Comparison of ENCODE assay signal across 1 cellular context in the genomic region with DNA sequence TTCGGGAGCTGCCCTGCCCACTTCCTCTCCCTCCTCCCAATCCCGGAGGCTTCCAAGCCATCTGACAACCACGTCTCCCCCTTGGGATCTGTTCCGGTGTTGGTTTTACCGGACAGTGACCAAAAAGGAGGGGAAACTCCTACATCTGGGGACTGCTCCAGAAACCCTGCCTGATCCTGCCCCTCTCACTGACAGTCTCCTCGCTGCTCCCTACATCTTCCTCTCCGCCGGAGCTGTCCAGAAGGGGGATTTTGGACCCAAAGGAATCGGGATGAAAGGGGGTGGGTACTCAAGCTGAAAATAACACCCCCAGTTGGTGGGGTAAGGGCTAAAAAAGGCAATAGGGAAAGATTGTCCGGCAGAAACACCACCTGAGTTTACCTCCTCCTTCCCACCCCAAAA.
TF ChIP-seq lines count a peak whose summit lies in the region.

No MANE protein-coding gene starts in this region.

TF ChIP-seq in HepG2, 621 proteins besides CTCF, POLR2A, EP300 and RAD21 (continued from another document and continues in another):
- TF ChIP-seq, protein P1, sequence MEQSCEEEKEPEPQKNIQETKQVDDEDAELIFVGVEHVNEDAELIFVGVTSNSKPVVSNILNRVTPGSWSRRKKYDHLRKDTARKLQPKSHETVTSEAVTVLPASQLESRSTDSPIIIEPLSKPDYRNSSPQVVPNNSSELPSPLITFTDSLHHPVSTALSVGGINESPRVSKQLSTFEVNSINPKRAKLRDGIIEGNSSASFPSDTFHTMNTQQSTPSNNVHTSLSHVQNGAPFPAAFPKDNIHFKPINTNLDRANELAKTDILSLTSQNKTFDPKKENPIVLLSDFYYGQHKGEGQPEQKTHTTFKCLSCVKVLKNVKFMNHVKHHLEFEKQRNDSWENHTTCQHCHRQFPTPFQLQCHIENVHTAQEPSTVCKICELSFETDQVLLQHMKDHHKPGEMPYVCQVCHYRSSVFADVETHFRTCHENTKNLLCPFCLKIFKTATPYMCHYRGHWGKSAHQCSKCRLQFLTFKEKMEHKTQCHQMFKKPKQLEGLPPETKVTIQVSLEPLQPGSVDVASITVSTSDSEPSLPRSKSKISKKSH (CRISPR knock-in tag; IDR thresholded peaks at IDR 0.05; ENCODE audit: borderline replicate concordance) = no peak
- TF ChIP-seq KLF12 (CRISPR knock-in tag; IDR thresholded peaks at IDR 0.05; ENCODE audit: borderline replicate concordance) (no peak), SUZ12 (IDR thresholded peaks at IDR 0.05; ENCODE audit: low read depth, low read length) (no peak), MTA3 (CRISPR knock-in tag; IDR thresholded peaks at IDR 0.05) (no peak), KDM5B (CRISPR knock-in tag; IDR thresholded peaks at IDR 0.05; ENCODE audit: borderline replicate concordance) (no peak), ZMYM4 (CRISPR knock-in tag; IDR thresholded peaks at IDR 0.05) (no peak), ZNF891 (CRISPR knock-in tag; IDR thresholded peaks at IDR 0.05) (peak; percentile 24; the same call in 1 of the 2 replicates), ZKSCAN1 (IDR thresholded peaks at IDR 0.05; ENCODE audit: low read length) (no peak), SRSF4 (IDR thresholded peaks at IDR 0.05; ENCODE audit: low read depth, low read length, poor library complexity, severe bottlenecking) (no peak), ZNF652 (CRISPR knock-in tag; IDR thresholded peaks at IDR 0.05; ENCODE audit: borderline replicate concordance, low read depth) (0 out of 2 replicates have a peak, but pooled peaks have one; percentile 17), DR1 (CRISPR knock-in tag; IDR thresholded peaks at IDR 0.05) (no peak), ATM (IDR thresholded peaks at IDR 0.05; ENCODE audit: borderline replicate concordance) (no peak), RBM39 (IDR thresholded peaks at IDR 0.05; ENCODE audit: low read depth, low read length, poor library complexity, severe bottlenecking) (no peak), BRCA1 (CRISPR knock-in tag; IDR thresholded peaks at IDR 0.05) (0 out of 2 replicates have a peak, but pooled peaks have one; percentile 33), STAT5B (CRISPR knock-in tag; IDR thresholded peaks at IDR 0.05) (no peak), CREB1 (IDR thresholded peaks at IDR 0.05) (no peak), CREB1 (CRISPR knock-in tag; IDR thresholded peaks at IDR 0.05) (peak; percentile 12), ZNF674 (CRISPR knock-in tag; IDR thresholded peaks at IDR 0.05; ENCODE audit: low read depth) (no peak), ESRRA (CRISPR knock-in tag; IDR thresholded peaks at IDR 0.05; ENCODE audit: low read depth) (no peak), HCFC1 (IDR thresholded peaks at IDR 0.05; ENCODE audit: low read depth, low read length) (no peak), NFATC3 (CRISPR knock-in tag; IDR thresholded peaks at IDR 0.05) (no peak), ZNF790 (CRISPR knock-in tag; IDR thresholded peaks at IDR 0.05; ENCODE audit: borderline replicate concordance) (no peak), ZSCAN12 (CRISPR knock-in tag; IDR thresholded peaks at IDR 0.05) (no peak), ZNF430 (CRISPR knock-in tag; IDR thresholded peaks at IDR 0.05) (peak; percentile 82), PCBP2 (optimal IDR thresholded peaks at IDR 0.05; ENCODE audit: low read depth, low read length, poor library complexity, severe bottlenecking) (peak; percentile 32), CC2D1A (CRISPR knock-in tag; IDR thresholded peaks at IDR 0.05) (no peak), ZBTB1 (CRISPR knock-in tag; IDR thresholded peaks at IDR 0.05; ENCODE audit: borderline replicate concordance) (no peak), ZNF792 (CRISPR knock-in tag; IDR thresholded peaks at IDR 0.05) (no peak), PITX1 (CRISPR knock-in tag; IDR thresholded peaks at IDR 0.05) (peak; percentile 57; the same call in 1 of the 2 replicates), NONO (IDR thresholded peaks at IDR 0.05) (no peak), NONO (CRISPR knock-in tag; conservative IDR thresholded peaks at IDR 0.05) (peak; percentile 41; the same call in 1 of the 2 replicates), NFE2L1 (CRISPR knock-in tag; IDR thresholded peaks at IDR 0.05; ENCODE audit: borderline replicate concordance) (no peak), ZNF550 (CRISPR knock-in tag; IDR thresholded peaks at IDR 0.05; ENCODE audit: borderline replicate concordance) (no peak), SPEN (CRISPR knock-in tag; IDR thresholded peaks at IDR 0.05; ENCODE audit: low read depth) (no peak)
- TF ChIP-seq, protein P2, sequence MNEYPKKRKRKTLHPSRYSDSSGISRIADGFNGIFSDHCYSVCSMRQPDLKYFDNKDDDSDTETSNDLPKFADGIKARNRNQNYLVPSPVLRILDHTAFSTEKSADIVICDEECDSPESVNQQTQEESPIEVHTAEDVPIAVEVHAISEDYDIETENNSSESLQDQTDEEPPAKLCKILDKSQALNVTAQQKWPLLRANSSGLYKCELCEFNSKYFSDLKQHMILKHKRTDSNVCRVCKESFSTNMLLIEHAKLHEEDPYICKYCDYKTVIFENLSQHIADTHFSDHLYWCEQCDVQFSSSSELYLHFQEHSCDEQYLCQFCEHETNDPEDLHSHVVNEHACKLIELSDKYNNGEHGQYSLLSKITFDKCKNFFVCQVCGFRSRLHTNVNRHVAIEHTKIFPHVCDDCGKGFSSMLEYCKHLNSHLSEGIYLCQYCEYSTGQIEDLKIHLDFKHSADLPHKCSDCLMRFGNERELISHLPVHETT (CRISPR knock-in tag; conservative IDR thresholded peaks at IDR 0.05) = peak; percentile 23; the same call in 1 of the 2 replicates
- TF ChIP-seq, protein P3, sequence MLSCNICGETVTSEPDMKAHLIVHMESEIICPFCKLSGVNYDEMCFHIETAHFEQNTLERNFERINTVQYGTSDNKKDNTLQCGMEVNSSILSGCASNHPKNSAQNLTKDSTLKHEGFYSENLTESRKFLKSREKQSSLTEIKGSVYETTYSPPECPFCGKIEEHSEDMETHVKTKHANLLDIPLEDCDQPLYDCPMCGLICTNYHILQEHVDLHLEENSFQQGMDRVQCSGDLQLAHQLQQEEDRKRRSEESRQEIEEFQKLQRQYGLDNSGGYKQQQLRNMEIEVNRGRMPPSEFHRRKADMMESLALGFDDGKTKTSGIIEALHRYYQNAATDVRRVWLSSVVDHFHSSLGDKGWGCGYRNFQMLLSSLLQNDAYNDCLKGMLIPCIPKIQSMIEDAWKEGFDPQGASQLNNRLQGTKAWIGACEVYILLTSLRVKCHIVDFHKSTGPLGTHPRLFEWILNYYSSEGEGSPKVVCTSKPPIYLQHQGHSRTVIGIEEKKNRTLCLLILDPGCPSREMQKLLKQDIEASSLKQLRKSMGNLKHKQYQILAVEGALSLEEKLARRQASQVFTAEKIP (CRISPR knock-in tag; IDR thresholded peaks at IDR 0.05; ENCODE audit: borderline replicate concordance) = no peak
- TF ChIP-seq, protein P4, sequence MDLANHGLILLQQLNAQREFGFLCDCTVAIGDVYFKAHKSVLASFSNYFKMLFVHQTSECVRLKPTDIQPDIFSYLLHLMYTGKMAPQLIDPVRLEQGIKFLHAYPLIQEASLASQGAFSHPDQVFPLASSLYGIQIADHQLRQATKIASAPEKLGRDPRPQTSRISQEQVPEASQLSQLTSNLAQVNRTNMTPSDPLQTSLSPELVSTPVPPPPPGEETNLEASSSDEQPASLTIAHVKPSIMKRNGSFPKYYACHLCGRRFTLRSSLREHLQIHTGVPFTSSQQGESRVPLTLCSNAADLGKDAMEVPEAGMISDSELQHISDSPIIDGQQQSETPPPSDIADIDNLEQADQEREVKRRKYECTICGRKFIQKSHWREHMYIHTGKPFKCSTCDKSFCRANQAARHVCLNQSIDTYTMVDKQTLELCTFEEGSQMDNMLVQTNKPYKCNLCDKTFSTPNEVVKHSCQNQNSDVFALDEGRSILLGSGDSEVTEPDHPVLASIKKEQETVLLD (CRISPR knock-in tag; IDR thresholded peaks at IDR 0.05; ENCODE audit: low read depth) = no peak
- TF ChIP-seq, protein P5, sequence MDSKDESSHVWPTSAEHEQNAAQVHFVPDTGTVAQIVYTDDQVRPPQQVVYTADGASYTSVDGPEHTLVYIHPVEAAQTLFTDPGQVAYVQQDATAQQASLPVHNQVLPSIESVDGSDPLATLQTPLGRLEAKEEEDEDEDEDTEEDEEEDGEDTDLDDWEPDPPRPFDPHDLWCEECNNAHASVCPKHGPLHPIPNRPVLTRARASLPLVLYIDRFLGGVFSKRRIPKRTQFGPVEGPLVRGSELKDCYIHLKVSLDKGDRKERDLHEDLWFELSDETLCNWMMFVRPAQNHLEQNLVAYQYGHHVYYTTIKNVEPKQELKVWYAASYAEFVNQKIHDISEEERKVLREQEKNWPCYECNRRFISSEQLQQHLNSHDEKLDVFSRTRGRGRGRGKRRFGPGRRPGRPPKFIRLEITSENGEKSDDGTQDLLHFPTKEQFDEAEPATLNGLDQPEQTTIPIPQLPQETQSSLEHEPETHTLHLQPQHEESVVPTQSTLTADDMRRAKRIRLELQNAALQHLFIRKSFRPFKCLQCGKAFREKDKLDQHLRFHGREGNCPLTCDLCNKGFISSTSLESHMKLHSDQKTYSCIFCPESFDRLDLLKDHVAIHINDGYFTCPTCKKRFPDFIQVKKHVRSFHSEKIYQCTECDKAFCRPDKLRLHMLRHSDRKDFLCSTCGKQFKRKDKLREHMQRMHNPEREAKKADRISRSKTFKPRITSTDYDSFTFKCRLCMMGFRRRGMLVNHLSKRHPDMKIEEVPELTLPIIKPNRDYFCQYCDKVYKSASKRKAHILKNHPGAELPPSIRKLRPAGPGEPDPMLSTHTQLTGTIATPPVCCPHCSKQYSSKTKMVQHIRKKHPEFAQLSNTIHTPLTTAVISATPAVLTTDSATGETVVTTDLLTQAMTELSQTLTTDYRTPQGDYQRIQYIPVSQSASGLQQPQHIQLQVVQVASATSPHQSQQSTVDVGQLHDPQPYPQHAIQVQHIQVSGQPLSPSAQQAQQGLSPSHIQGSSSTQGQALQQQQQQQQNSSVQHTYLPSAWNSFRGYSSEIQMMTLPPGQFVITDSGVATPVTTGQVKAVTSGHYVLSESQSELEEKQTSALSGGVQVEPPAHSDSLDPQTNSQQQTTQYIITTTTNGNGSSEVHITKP (CRISPR knock-in tag; IDR thresholded peaks at IDR 0.05; ENCODE audit: low read depth) = peak; percentile 61; the same call in 1 of the 2 replicates
- TF ChIP-seq, protein P6, sequence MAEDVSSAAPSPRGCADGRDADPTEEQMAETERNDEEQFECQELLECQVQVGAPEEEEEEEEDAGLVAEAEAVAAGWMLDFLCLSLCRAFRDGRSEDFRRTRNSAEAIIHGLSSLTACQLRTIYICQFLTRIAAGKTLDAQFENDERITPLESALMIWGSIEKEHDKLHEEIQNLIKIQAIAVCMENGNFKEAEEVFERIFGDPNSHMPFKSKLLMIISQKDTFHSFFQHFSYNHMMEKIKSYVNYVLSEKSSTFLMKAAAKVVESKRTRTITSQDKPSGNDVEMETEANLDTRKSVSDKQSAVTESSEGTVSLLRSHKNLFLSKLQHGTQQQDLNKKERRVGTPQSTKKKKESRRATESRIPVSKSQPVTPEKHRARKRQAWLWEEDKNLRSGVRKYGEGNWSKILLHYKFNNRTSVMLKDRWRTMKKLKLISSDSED (CRISPR knock-in tag; IDR thresholded peaks at IDR 0.05) = no peak
- TF ChIP-seq, protein P7, sequence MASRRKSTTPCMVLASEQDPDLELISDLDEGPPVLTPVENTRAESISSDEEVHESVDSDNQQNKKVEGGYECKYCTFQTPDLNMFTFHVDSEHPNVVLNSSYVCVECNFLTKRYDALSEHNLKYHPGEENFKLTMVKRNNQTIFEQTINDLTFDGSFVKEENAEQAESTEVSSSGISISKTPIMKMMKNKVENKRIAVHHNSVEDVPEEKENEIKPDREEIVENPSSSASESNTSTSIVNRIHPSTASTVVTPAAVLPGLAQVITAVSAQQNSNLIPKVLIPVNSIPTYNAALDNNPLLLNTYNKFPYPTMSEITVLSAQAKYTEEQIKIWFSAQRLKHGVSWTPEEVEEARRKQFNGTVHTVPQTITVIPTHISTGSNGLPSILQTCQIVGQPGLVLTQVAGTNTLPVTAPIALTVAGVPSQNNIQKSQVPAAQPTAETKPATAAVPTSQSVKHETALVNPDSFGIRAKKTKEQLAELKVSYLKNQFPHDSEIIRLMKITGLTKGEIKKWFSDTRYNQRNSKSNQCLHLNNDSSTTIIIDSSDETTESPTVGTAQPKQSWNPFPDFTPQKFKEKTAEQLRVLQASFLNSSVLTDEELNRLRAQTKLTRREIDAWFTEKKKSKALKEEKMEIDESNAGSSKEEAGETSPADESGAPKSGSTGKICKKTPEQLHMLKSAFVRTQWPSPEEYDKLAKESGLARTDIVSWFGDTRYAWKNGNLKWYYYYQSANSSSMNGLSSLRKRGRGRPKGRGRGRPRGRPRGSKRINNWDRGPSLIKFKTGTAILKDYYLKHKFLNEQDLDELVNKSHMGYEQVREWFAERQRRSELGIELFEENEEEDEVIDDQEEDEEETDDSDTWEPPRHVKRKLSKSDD (CRISPR knock-in tag; IDR thresholded peaks at IDR 0.05; ENCODE audit: low read depth) = peak; percentile 33; the same call in 1 of the 2 replicates
- TF ChIP-seq, protein P8, sequence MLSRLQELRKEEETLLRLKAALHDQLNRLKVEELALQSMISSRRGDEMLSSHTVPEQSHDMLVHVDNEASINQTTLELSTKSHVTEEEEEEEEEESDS (CRISPR knock-in tag; IDR thresholded peaks at IDR 0.05; ENCODE audit: borderline replicate concordance) = no peak
- TF ChIP-seq, protein P9, sequence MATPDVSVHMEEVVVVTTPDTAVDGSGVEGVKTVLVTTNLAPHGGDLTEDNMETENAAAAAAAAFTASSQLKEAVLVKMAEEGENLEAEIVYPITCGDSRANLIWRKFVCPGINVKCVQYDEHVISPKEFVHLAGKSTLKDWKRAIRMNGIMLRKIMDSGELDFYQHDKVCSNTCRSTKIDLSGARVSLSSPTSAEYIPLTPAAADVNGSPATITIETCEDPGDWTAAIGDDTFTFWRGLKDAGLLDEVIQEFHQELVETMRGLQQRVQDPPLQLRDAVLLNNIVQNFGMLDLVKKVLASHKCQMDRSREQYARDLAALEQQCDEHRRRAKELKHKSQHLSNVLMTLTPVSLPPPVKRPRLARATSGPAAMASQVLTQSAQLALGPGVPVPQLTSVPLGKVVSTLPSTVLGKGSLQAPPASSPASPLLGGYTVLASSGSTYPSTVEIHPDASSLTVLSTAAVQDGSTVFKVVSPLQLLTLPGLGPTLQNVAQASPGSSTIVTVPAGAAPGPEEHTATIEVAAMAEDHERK (CRISPR knock-in tag; IDR thresholded peaks at IDR 0.05; ENCODE audit: low read depth) = no peak
- TF ChIP-seq, protein P10, sequence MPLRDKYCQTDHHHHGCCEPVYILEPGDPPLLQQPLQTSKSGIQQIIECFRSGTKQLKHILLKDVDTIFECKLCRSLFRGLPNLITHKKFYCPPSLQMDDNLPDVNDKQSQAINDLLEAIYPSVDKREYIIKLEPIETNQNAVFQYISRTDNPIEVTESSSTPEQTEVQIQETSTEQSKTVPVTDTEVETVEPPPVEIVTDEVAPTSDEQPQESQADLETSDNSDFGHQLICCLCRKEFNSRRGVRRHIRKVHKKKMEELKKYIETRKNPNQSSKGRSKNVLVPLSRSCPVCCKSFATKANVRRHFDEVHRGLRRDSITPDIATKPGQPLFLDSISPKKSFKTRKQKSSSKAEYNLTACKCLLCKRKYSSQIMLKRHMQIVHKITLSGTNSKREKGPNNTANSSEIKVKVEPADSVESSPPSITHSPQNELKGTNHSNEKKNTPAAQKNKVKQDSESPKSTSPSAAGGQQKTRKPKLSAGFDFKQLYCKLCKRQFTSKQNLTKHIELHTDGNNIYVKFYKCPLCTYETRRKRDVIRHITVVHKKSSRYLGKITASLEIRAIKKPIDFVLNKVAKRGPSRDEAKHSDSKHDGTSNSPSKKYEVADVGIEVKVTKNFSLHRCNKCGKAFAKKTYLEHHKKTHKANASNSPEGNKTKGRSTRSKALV (CRISPR knock-in tag; IDR thresholded peaks at IDR 0.05) = 0 out of 2 replicates have a peak, but pooled peaks have one; percentile 12
